In genomic region chr5:168125445-168126199, GRCh38 we compare ENCODE assay signal across 1 cellular context.
TF ChIP-seq lines count a peak whose summit lies in the region.

No MANE protein-coding gene starts in this region.

TF ChIP-seq in IMR-90, 13 proteins besides CTCF, POLR2A, EP300 and RAD21 (continued from another document):
- no peak for TF ChIP-seq USF2 (IDR thresholded peaks at IDR 0.05; ENCODE audit: low read depth, low read length)
- no peak for TF ChIP-seq SMC3 (IDR thresholded peaks at IDR 0.05; ENCODE audit: low read depth, low read length)
- no peak for TF ChIP-seq CEBPB (IDR thresholded peaks at IDR 0.05; ENCODE audit: low read depth, low read length)
- TF ChIP-seq BHLHE40 (IDR thresholded peaks at IDR 0.05; ENCODE audit: low read depth, low read length): no peak
- no peak for TF ChIP-seq CHD1 (IDR thresholded peaks at IDR 0.05; ENCODE audit: low read depth, low read length)
- TF ChIP-seq NFE2L2 (IDR thresholded peaks at IDR 0.05; ENCODE audit: low read depth, low read length): no peak
- TF ChIP-seq MXI1 (IDR thresholded peaks at IDR 0.05; ENCODE audit: borderline replicate concordance, low read depth, low read length): no peak
- no peak for TF ChIP-seq MAZ (IDR thresholded peaks at IDR 0.05; ENCODE audit: borderline replicate concordance, low read depth, low read length)
- TF ChIP-seq MAFK (IDR thresholded peaks at IDR 0.05; ENCODE audit: low read depth, low read length): no peak
- TF ChIP-seq RCOR1 (IDR thresholded peaks at IDR 0.05; ENCODE audit: insufficient replicate concordance, low read length): no peak
- TF ChIP-seq FOS (IDR thresholded peaks at IDR 0.05; ENCODE audit: low read depth, low read length): no peak
- TF ChIP-seq RFX5 (IDR thresholded peaks at IDR 0.05; ENCODE audit: low read depth, low read length): no peak
